8 cellular contexts compared by ENCODE assay signal in the genomic region with DNA sequence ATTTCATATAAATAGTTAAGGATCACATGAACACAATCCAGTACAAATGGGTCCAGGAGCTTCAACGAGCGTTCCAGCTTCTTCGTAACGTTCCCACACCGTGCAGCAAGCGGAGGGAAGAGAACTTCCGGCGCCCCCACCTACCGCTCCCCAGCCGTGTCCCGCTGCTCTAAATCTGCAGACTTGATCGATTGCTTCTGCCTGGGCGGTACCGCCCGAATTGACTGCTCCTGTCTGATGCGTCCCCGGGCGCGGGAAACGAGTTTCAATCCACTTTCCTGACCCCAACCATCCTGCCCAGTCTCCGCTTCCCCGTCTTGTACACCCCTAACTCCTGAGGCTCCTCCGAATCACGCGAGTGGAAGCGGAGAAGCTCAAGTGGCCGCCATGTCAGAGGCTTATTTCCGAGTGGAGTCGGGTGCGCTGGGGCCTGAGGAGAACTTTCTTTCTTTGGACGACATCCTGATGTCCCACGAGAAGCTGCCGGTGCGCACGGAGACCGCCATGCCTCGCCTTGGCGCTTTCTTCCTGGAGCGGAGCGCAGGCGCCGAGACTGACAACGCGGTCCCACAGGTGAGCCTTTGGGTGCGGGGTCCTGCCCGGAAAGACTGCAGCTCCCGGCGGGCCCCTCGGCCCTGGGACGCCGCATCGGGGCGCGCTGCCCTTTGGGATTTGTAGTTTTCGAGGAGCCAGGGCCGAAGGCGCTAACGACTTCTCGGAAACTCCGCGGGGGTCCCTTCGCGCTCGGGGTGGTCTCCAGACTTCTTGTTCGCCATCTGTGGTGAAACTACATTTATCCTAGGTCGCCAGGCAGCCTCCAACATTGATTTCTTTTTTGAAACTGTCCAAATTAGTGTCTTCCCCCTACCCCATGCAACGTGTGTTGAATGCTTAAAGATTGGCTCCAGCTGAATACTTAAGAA. TPM values are rescaled to one million over a fixed set of nuclear protein-coding genes. Genes with fewer than 3 reads are reported as not detected.
A peak's percentile ranks its signal among the peaks of the same experiment; 100 is the strongest.
DNase-seq lines count a peak whose midpoint lies in the region; ATAC-seq and TF ChIP-seq lines count a peak whose summit lies in the region.

A gene (plus strand): TSS at position 257 of the 923 bp plus-strand sequence. CDS start 131 bp downstream, at position 388.

- H3K4me1 ChIP-seq in HUES64 (ENCODE audit: insufficient read depth, low read length) (no peaks in the 10 kb centered on the region), OCI-LY3 (ENCODE audit: low read length) (peaks cover 9% of the 10 kb centered on the region), mucosa of descending colon (ENCODE audit: low read depth) (no peaks in the 10 kb centered on the region)

- under 1% methylated on average over 67 of the region's 67 CpGs for WGBS in HUES64

- H3K4me2 ChIP-seq in OCI-LY3 (ENCODE audit: low read length), result peak within 1 kb of the TSS; percentile 73

- no peak for TF ChIP-seq CTCF in Calu3 (IDR thresholded peaks at IDR 0.05; ENCODE audit: unreplicated experiment)
- TF ChIP-seq CTCF in OCI-LY3 (IDR thresholded peaks at IDR 0.05; ENCODE audit: low read depth, low read length), result no peak
- no peak for TF ChIP-seq CTCF in mucosa of descending colon (IDR thresholded peaks at IDR 0.05)

- H3K36me3 Mint-ChIP-seq in Calu3 (ENCODE audit: insufficient read depth, unreplicated experiment), result peaks cover 16% of the 10 kb centered on the region

- H3K27me3 ChIP-seq in HUES64 (ENCODE audit: insufficient read depth, low read length), result peaks cover 34% of the 10 kb centered on the region
- no peaks in the 10 kb centered on the region for H3K27me3 ChIP-seq in OCI-LY3 (ENCODE audit: low read depth, low read length)

- peak; percentile 93 for DNase-seq in Calu3
- peak; percentile 91 for DNase-seq in activated CD8-positive, alpha-beta memory T cell treated with anti-CD3 and anti-CD28 coated beads, Interleukin-2, amount 50 U/mL, for 48 hours
- peak; percentile 87 for DNase-seq in epidermal melanocyte (ENCODE audit: insufficient read length, low spot score)
- DNase-seq in mucosa of descending colon, result peak; percentile 89 to 96 (median 89)
- peak; percentile 54 to 63 for DNase-seq in stimulated activated CD8-positive, alpha-beta memory T cell treated with anti-CD3 and anti-CD28 coated beads, Interleukin-4, amount 100 ng/mL, for 1 hour (ENCODE audit: low read depth in 2 of 2, low spot score in 1 of 2)

- peaks cover 26% of the 10 kb centered on the region for H3K79me2 ChIP-seq in OCI-LY3 (ENCODE audit: low read length)

- no peaks in the 10 kb centered on the region for H3K9me3 Mint-ChIP-seq in Calu3 (ENCODE audit: low read depth, unreplicated experiment)

- H3K9me3 ChIP-seq in HUES64 (ENCODE audit: insufficient read depth, low read depth, low read length) (no peaks in the 10 kb centered on the region), OCI-LY3 (ENCODE audit: insufficient read depth, low read length) (no peaks in the 10 kb centered on the region), mucosa of descending colon (no peaks in the 10 kb centered on the region)

- H3K9ac ChIP-seq in HUES64 (ENCODE audit: low read depth, low read length), result peak within 1 kb of the TSS; percentile 94
- peak within 1 kb of the TSS; percentile 98 for H3K9ac ChIP-seq in OCI-LY3 (ENCODE audit: low read length)

- peak within 1 kb of the TSS; percentile 95 for H2AFZ ChIP-seq in OCI-LY3 (ENCODE audit: low read depth, low read length)

- TSS peak; percentile 99 for BruUV-seq in Calu3 (replicated peaks; lab: Mats Ljungman, UMichigan)

- H3K27ac ChIP-seq in HUES64 (ENCODE audit: low read depth, low read length), result peak within 1 kb of the TSS; percentile 73
- peak within 1 kb of the TSS; percentile 81 for H3K27ac ChIP-seq in OCI-LY3 (ENCODE audit: low read length)

- H3K4me1 Mint-ChIP-seq in Calu3 (ENCODE audit: low read depth, unreplicated experiment), result no peaks in the 10 kb centered on the region

- peaks cover 5% of the 10 kb centered on the region; the same call in 1 of the 2 replicates for H3K36me3 ChIP-seq in HUES64 (ENCODE audit: insufficient read depth, low read length)
- peaks cover 13% of the 10 kb centered on the region for H3K36me3 ChIP-seq in OCI-LY3 (replicated peaks; ENCODE audit: low read depth, low read length)
- H3K36me3 ChIP-seq in mucosa of descending colon (ENCODE audit: low read depth), result no peaks in the 10 kb centered on the region

- intact Hi-C loops in Calu3 (cut with micrococcal nuclease; ENCODE audit: unreplicated experiment), result no loop called here
- intact Hi-C loops in mucosa of descending colon (cut with DNase I, micrococcal nuclease), result no loop called here

- peak within 1 kb of the TSS; percentile 89 for H3K27ac Mint-ChIP-seq in Calu3 (ENCODE audit: unreplicated experiment)

- H3K27me3 Mint-ChIP-seq in Calu3 (ENCODE audit: unreplicated experiment), result no peaks in the 10 kb centered on the region

- H4K20me1 ChIP-seq in OCI-LY3 (ENCODE audit: insufficient read depth, low read length), result no peaks in the 10 kb centered on the region

- CTCF ChIA-PET in Calu3 (lab: Charles Lee), result interaction anchor here (0.7 to 1.6 kb wide), 6 partner anchors 8 to 150 kb away, joined by 3 to 7 read pairs (median 3); no protein-coding TSS in a partner anchor

- peak within 1 kb of the TSS; percentile 96 for H3K4me3 Mint-ChIP-seq in Calu3 (ENCODE audit: low read depth, unreplicated experiment)

- H3K4me3 ChIP-seq in HUES64 (ENCODE audit: low read length) (peak within 1 kb of the TSS; percentile 92), OCI-LY3 (ENCODE audit: low read length) (peak within 1 kb of the TSS; percentile 93), mucosa of descending colon (peak within 1 kb of the TSS; percentile 92)

- peak; percentile 95 for ATAC-seq in GM21447 (IDR thresholded peaks at IDR 0.05; ENCODE audit: unreplicated experiment)
- peak; percentile 99 for ATAC-seq in mucosa of descending colon

RNA-seq across cellular contexts. Expression of the gene that starts here (rescaled TPM):
- 11.9 and 13.6 TPM in 2 replicates for total RNA-seq in Calu3 (2022)
- polyA plus RNA-seq in HUES64 (2013, experiment 1 of 2), result 17.7 TPM
- polyA plus RNA-seq in HUES64 (2013, experiment 2 of 2), result 14.6 TPM
- 1 to 10 TPM; 2.6 to 5.2 (median 4.0) TPM for total RNA-seq in mucosa of descending colon

Comparison
In these comparisons a context has a peak if more than half of its experiments do, and no peak if none do; other contexts are left out.
1. Peak in every context shown above with its lines: DNase-seq, ATAC-seq, H3K4me3 ChIP-seq and H3K27ac ChIP-seq.